In genomic region chr12:110048242-110049027, GRCh38 we compare ENCODE assay signal across 8 cellular contexts. TPM values are rescaled to one million over a fixed set of nuclear protein-coding genes. Genes with fewer than 3 reads are reported as not detected.
A peak's percentile ranks its signal among the peaks of the same experiment; 100 is the strongest.
DNase-seq lines count a peak whose midpoint lies in the region; ATAC-seq and TF ChIP-seq lines count a peak whose summit lies in the region.

TSS of gene C12orf76 (minus strand) at chr12:110048522. CDS start at chr12:110048495, 27 bp downstream.

- 0 to 100% methylated on average over 1 to 16 of the region's 47 CpGs for WGBS in IMR-90 (ENCODE audit: extremely low coverage in 2 of 2, insufficient read length in 1 of 2), 2 experiments

- 0 out of 2 replicates have a peak, but pooled peaks cover 6% of the 10 kb centered on the region for H4K20me1 ChIP-seq in IMR-90 (ENCODE audit: insufficient read depth, low read length)

- peak within 1 kb of the TSS; percentile 45 for H2AK5ac ChIP-seq in IMR-90 (ENCODE audit: low read depth, low read length)

- peak within 1 kb of the TSS; percentile 76 for H3K4ac ChIP-seq in IMR-90 (ENCODE audit: low read depth, low read length)

- H2BK120ac ChIP-seq in IMR-90 (ENCODE audit: low read depth, low read length): peak within 1 kb of the TSS; percentile 57; the same call in 1 of the 2 replicates

- ATAC-seq in GM21528 (IDR thresholded peaks at IDR 0.05; ENCODE audit: low FRiP score, unreplicated experiment): peak; percentile 96
- peak; percentile 99 for ATAC-seq in IMR-90 (ENCODE audit: low read depth)

- peak within 1 kb of the TSS; percentile 59 for H2AK9ac ChIP-seq in IMR-90 (replicated peaks; ENCODE audit: low read depth, low read length, poor library complexity)

- TF ChIP-seq RAD21 in IMR-90 (IDR thresholded peaks at IDR 0.05; ENCODE audit: low read length): no peak; the same call in 1 of the 2 replicates

- H2BK5ac ChIP-seq in IMR-90 (ENCODE audit: low read depth, low read length, poor library complexity, severe bottlenecking): peak within 1 kb of the TSS; percentile 68

- dilution Hi-C loops in IMR-90 (cut with HindIII; ENCODE audit: low sequenced_read_pairs, unreplicated experiment): no loop called here

- peak within 1 kb of the TSS; percentile 50 for H4K91ac ChIP-seq in IMR-90 (ENCODE audit: insufficient read depth, low read depth, low read length)

- CTCF ChIA-PET in IMR-90 (lab: Yijun Ruan, JAX): interaction anchor here (0.5 to 0.6 kb wide), 2 partner anchors 18 to 158 kb away, joined by 3 read pairs; no protein-coding TSS in a partner anchor

- H3K56ac ChIP-seq in IMR-90 (ENCODE audit: extremely low read depth, insufficient read depth, low read length): 0 out of 2 replicates have a peak within 1 kb of the TSS, but pooled peaks have one; percentile 45

- peak within 1 kb of the TSS; percentile 97 for H2AFZ ChIP-seq in IMR-90 (replicated peaks; ENCODE audit: low read length, poor library complexity)

- intact Hi-C loops in IMR-90 (cut with micrococcal nuclease): loop anchor here (5.0 kb wide), 1 partner anchor 384 kb away; no protein-coding TSS in a partner anchor

- no peaks in the 10 kb centered on the region for H3K9me3 ChIP-seq in IMR-90 (ENCODE audit: control insufficient read depth, insufficient read depth, low read length)

- H2BK15ac ChIP-seq in IMR-90 (ENCODE audit: low read depth, low read length): peak within 1 kb of the TSS; percentile 0; the same call in 1 of the 3 replicates

- 0 out of 2 replicates have a peak, but pooled peaks have one; percentile 21 for TF ChIP-seq POLR2A in IMR-90 (IDR thresholded peaks at IDR 0.05; ENCODE audit: low read depth, low read length)

- peaks cover 13 to 30% of the 10 kb centered on the region in 2 experiments; a peak in 3 of 4 replicates for H3K79me1 ChIP-seq in IMR-90 (ENCODE audit: low read depth in 1 of 2, low read length in 2 of 2)

- H3K4me3 ChIP-seq in IMR-90 (ENCODE audit: insufficient read depth, low read depth, low read length) (peak within 1 kb of the TSS; percentile 73), epithelial cell of proximal tubule (ENCODE audit: low read depth, low read length) (peak within 1 kb of the TSS; percentile 81)

- DNase-seq in DMS 273 (lab: John Stamatoyannopoulos, UW; ENCODE audit: unreplicated experiment) (peak; percentile 97), IMR-90 (peak; percentile 96), OCI-M1 (lab: John Stamatoyannopoulos, UW) (peak; percentile 99), activated T-cell treated with anti-CD3 and anti-CD28 coated beads for 24 hours (ENCODE audit: low read depth) (peak; percentile 87), epithelial cell of proximal tubule (ENCODE audit: low read depth) (peak; percentile 83), mucosa of gallbladder (ENCODE audit: low spot score) (peak; percentile 96)
- DNase-seq in stimulated activated CD8-positive, alpha-beta memory T cell treated with anti-CD3 and anti-CD28 coated beads, Interleukin-4, amount 100 ng/mL, for 4 hours (ENCODE audit: low read depth in 2 of 2, low spot score in 1 of 2): peak; percentile 69 to 85

- H3K9ac ChIP-seq in IMR-90 (ENCODE audit: low read depth, low read length): peak within 1 kb of the TSS; percentile 49

- H3K18ac ChIP-seq in IMR-90 (ENCODE audit: low read depth, low read length): 0 out of 2 replicates have a peak within 1 kb of the TSS, but pooled peaks have one; percentile 19

- TF ChIP-seq CTCF in IMR-90 (conservative IDR thresholded peaks at IDR 0.05; ENCODE audit: low read depth, low read length) (no peak), epithelial cell of proximal tubule (conservative IDR thresholded peaks at IDR 0.05; ENCODE audit: low read depth, low read length) (no peak)

- peaks cover 11% of the 10 kb centered on the region for H3K9me1 ChIP-seq in IMR-90 (ENCODE audit: insufficient read depth, low read length)

- in situ Hi-C loops in IMR-90 (cut with MboI; ENCODE audit: low sequenced_read_pairs): no loop called here

- peak within 1 kb of the TSS; percentile 75 for H3K14ac ChIP-seq in IMR-90 (replicated peaks; ENCODE audit: low read depth, low read length)

- H3K4me2 ChIP-seq in IMR-90 (ENCODE audit: low read depth, low read length): peak within 1 kb of the TSS; percentile 100

- no peaks in the 10 kb centered on the region for H3K27me3 ChIP-seq in IMR-90 (ENCODE audit: control insufficient read depth, insufficient read depth, low read length)

- BruUV-seq in IMR-90 (replicated peaks; lab: Mats Ljungman, UMichigan): no TSS peak

- peak within 1 kb of the TSS; percentile 66 for H3K27ac ChIP-seq in IMR-90 (ENCODE audit: insufficient read depth, low read length)

- H3K36me3 ChIP-seq in IMR-90 (ENCODE audit: control insufficient read depth, insufficient read depth, low read length): peaks cover 2% of the 10 kb centered on the region

- peak within 1 kb of the TSS; percentile 43; the same call in 1 of the 2 replicates for H3K23ac ChIP-seq in IMR-90 (ENCODE audit: low read depth, low read length)

- peaks cover 5% of the 10 kb centered on the region; the same call in 1 of the 2 replicates for H3K4me1 ChIP-seq in IMR-90 (ENCODE audit: control insufficient read depth, insufficient read depth, low read length)

- H4K8ac ChIP-seq in IMR-90 (ENCODE audit: low read depth in 2 of 2, low read length in 2 of 2): peak within 1 kb of the TSS; percentile 25 to 99

- H4K5ac ChIP-seq in IMR-90 (ENCODE audit: low read depth, low read length): peak within 1 kb of the TSS; percentile 39

- peak within 1 kb of the TSS; percentile 47; the same call in 1 of the 2 replicates for H2BK20ac ChIP-seq in IMR-90 (ENCODE audit: low read depth, low read length)

- POLR2A ChIA-PET in IMR-90 (lab: Charles Lee; ENCODE audit: unreplicated experiment): no interaction called here

TF ChIP-seq in IMR-90, 13 proteins besides CTCF, POLR2A, EP300 and RAD21:
- peak; percentile 86; the same call in 1 of the 2 replicates for TF ChIP-seq MXI1 (IDR thresholded peaks at IDR 0.05; ENCODE audit: borderline replicate concordance, low read depth, low read length)
- no peak for TF ChIP-seq BHLHE40 (IDR thresholded peaks at IDR 0.05; ENCODE audit: low read depth, low read length)
- peak; percentile 22; the same call in 1 of the 2 replicates for TF ChIP-seq RFX5 (IDR thresholded peaks at IDR 0.05; ENCODE audit: low read depth, low read length)

RNA-seq across cellular contexts. Expression of gene C12orf76, which starts in this region (rescaled TPM):
- 5.0 and 6.7 TPM in 2 replicates for total RNA-seq in IMR-90 (2012; rRNA removed)
- 6.2 and 7.1 TPM in 2 replicates for polyA plus RNA-seq in IMR-90 (2012; rRNA removed)
- polyA plus RNA-seq in IMR-90 (2012; cell fraction: cytosol; rRNA removed): 5.0 and 10.8 TPM in 2 replicates
- polyA plus RNA-seq in IMR-90 (2012; cell fraction: nucleus; rRNA removed; ENCODE audit: low replicate concordance): 8.1 and 15.5 TPM in 2 replicates
- 7.1 and 12.6 TPM in 2 replicates for total RNA-seq in epithelial cell of proximal tubule
- total RNA-seq in mucosa of gallbladder: 21.2 TPM

Comparison
In these comparisons a context has a peak if more than half of its experiments do, and no peak if none do; other contexts are left out.
1. Peak in every context shown above with its lines: DNase-seq, ATAC-seq, H3K4me3 ChIP-seq and H3K27ac ChIP-seq.